Comparison of ENCODE assay signal across 8 cellular contexts in genomic region chr4:18020145-18020670, GRCh38. TPM values are rescaled to one million over a fixed set of nuclear protein-coding genes. Genes with fewer than 3 reads are reported as not detected.
DNase-seq lines count a peak whose midpoint lies in the region; ATAC-seq and TF ChIP-seq lines count a peak whose summit lies in the region.

No MANE protein-coding gene starts in this region.

- no peaks in the 10 kb centered on the region for H3K27me3 ChIP-seq in heart right ventricle
- H3K27me3 ChIP-seq in SJSA1 (replicated peaks): 0 out of 2 replicates have a peak, but pooled peaks cover 5% of the 10 kb centered on the region
- H3K27me3 ChIP-seq in vagina: no peaks in the 10 kb centered on the region

- peak overlapping the region in 7 of 10 donors; percentile 91 to 98 (median 97) for H3K27ac ChIP-seq in heart right ventricle
- peak overlapping the region; percentile 96 for H3K27ac ChIP-seq in SJSA1
- H3K27ac ChIP-seq in vagina: peak overlapping the region; percentile 92

- peak overlapping the region; percentile 74 to 98 (median 91) for H3K4me3 ChIP-seq in heart right ventricle
- peak overlapping the region; percentile 94 for H3K4me3 ChIP-seq in SJSA1
- H3K4me3 ChIP-seq in mucosa of descending colon: peak overlapping the region; percentile 92
- peak overlapping the region; percentile 85 to 97 for H3K4me3 ChIP-seq in vagina

- no peaks in the 10 kb centered on the region for H3K36me3 ChIP-seq in heart right ventricle
- peaks cover 7% of the 10 kb centered on the region for H3K36me3 ChIP-seq in SJSA1
- H3K36me3 ChIP-seq in mucosa of descending colon (ENCODE audit: low read depth): no peaks in the 10 kb centered on the region
- no peaks in the 10 kb centered on the region for H3K36me3 ChIP-seq in vagina

- TF ChIP-seq CTCF in heart right ventricle (IDR thresholded peaks at IDR 0.05) (no peak), mucosa of descending colon (IDR thresholded peaks at IDR 0.05) (no peak), vagina (IDR thresholded peaks at IDR 0.05) (no peak)

- H3K4me1 ChIP-seq in heart right ventricle (peaks cover 0 to 23% (median 14%) of the 10 kb centered on the region in 9 donors), SJSA1 (replicated peaks) (peaks cover 13% of the 10 kb centered on the region), mucosa of descending colon (ENCODE audit: low read depth) (peaks cover 4% of the 10 kb centered on the region), vagina (peaks cover 10% of the 10 kb centered on the region)

- TF ChIP-seq POLR2A in vagina (IDR thresholded peaks at IDR 0.05): no peak

- ATAC-seq in heart right ventricle (no peak), Right ventricle myocardium superior (ENCODE audit: poor library complexity) (no peak), mucosa of descending colon (no peak), HG03039 (IDR thresholded peaks at IDR 0.05; ENCODE audit: unreplicated experiment) (no peak)

- intact Hi-C loops in heart right ventricle (cut with DNase I): loop anchor here in 6 of 10 donors (5.0 to 10.0 kb wide), 5 partner anchors 195 to 215 kb away; partner anchors contain the start of genes DCAF16 (in 3 of the 6) and NCAPG (in 3 of the 6)
- intact Hi-C loops in Right ventricle myocardium superior (cut with DNase I): loop anchor here (5.0 kb wide), 1 partner anchor 208 kb away; the partner anchor contains the start of genes DCAF16 and NCAPG
- intact Hi-C loops in mucosa of descending colon (cut with DNase I, micrococcal nuclease): no loop called here
- intact Hi-C loops in vagina (cut with DNase I): loop anchor here (5.0 kb wide), 1 partner anchor 208 kb away; the partner anchor contains the start of genes DCAF16 and NCAPG

- WGBS in heart right ventricle, 2 donors: 4 to 12% methylated on average over 16 of the region's 16 CpGs

- H3K9me3 ChIP-seq in heart right ventricle: no peaks in the 10 kb centered on the region
- H3K9me3 ChIP-seq in SJSA1 (replicated peaks): no peaks in the 10 kb centered on the region
- no peaks in the 10 kb centered on the region for H3K9me3 ChIP-seq in mucosa of descending colon
- H3K9me3 ChIP-seq in vagina: no peaks in the 10 kb centered on the region

- no peak for DNase-seq in heart right ventricle
- no peak for DNase-seq in Right ventricle myocardium superior
- DNase-seq in SJSA1 (ENCODE audit: low read depth in 1 of 2, low spot score in 2 of 2): no peak
- DNase-seq in dermis blood vessel endothelial cell: peak; percentile 18
- DNase-seq in mucosa of descending colon: peak in 2 of 3 donors; percentile 33 to 44
- no peak for DNase-seq in vagina (ENCODE audit: extremely low spot score in 2 of 2)
- no peak for DNase-seq in KG1 (lab: John Stamatoyannopoulos, UW)

RNA-seq across cellular contexts. Expression of gene LCORL, which starts 1.3 kb away (rescaled TPM):
- total RNA-seq in heart right ventricle (10 to 100 TPM in 2 of 10 donors, 1 to 10 TPM in 8; 4.1 to 11.1 (median 7.2) TPM), Right ventricle myocardium superior (7.7 TPM), dermis blood vessel endothelial cell (21.2 and 35.4 TPM in 2 replicates), mucosa of descending colon (10 to 100 TPM; 17.6 to 21.9 (median 19.0) TPM), vagina (6.9 TPM)
- polyA plus RNA-seq in heart right ventricle: 1 to 10 TPM; 1.7 to 1.8 TPM
- 77.4 and 94.0 TPM in 2 replicates for total RNA-seq in SJSA1 (2014; rRNA removed; shearing (Covaris generic))

Comparison
In these comparisons a context has a peak if more than half of its experiments do, and no peak if none do; other contexts are left out.
1. DNase-seq: peak in dermis blood vessel endothelial cell (single experiment) and mucosa of descending colon (2 of 3); none in heart right ventricle (0 of 2), Right ventricle myocardium superior (single experiment), SJSA1 (0 of 2), vagina (0 of 2) and KG1 (single experiment).
2. intact Hi-C loops: an anchor here in heart right ventricle (5.0 to 10.0 kb wide), Right ventricle myocardium superior (5.0 kb wide) and vagina (5.0 kb wide); none called in mucosa of descending colon.
3. Peak in every context shown above with its lines, with median percentiles within 50 percentile points of each other: H3K27ac ChIP-seq and H3K4me3 ChIP-seq.